Comparison of ENCODE assay signal across 8 cellular contexts in the genomic region with DNA sequence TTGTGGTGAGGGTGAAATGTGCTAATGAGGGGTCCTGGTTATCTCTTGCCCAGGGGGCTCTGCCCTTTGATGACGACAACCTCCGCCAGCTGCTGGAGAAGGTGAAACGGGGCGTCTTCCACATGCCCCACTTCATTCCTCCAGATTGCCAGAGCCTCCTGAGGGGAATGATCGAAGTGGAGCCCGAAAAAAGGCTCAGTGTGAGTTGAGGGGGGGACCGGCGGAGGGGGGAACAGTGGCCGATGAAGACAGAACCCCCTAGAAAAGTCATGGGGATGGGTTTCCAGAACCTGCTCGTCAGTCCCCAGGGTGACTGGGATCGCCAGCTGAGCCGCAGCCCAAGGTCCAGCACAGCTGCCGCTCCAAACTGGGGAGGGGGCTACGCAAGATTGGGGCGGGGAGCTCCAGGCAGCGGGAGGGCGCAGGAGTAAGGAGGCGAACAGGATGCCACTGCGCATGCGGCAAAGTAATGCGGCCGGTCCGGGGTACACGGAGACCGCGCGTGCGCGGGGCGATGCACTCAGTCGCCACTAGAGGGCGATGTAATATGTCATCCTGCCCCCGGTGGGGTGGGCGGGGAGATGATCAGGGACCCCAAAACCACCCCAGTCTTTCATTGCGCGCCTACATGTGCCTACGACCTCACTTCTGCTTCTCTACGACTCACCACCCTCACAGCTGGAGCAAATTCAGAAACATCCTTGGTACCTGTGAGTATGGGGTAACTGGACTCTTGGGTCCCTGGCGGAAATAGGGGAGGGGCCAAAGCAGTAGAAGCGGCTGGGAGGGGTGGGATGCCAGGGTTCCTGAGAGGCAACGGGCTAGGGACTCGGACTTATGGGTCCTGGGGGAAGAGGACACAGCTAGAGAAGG. TPM values are rescaled to one million over a fixed set of nuclear protein-coding genes. Genes with fewer than 3 reads are reported as not detected.
DNase-seq lines count a peak whose midpoint lies in the region; ATAC-seq and TF ChIP-seq lines count a peak whose summit lies in the region.

No MANE protein-coding gene starts in this region.

- H3K4me3 ChIP-seq in mesendoderm (ENCODE audit: low read length): no peak overlapping the region

- peaks cover 2% of the 10 kb centered on the region for H3K4me1 ChIP-seq in mesendoderm (ENCODE audit: control insufficient read depth, low read depth, low read length)

- peak overlapping the region; percentile 75 for H3K4me3 Mint-ChIP-seq in activated CD8-positive, alpha-beta T cell treated with anti-CD3 and anti-CD28 coated beads for 36 hours

- intact Hi-C loops in activated CD8-positive, alpha-beta T cell treated with anti-CD3 and anti-CD28 coated beads for 36 hours (cut with micrococcal nuclease): loop anchor here (5.0 kb wide), 1 partner anchor 81 kb away; the partner anchor contains the start of gene TMEM238

- H2BK5ac ChIP-seq in mesendoderm (ENCODE audit: low read length): no peak overlapping the region

- no peaks in the 10 kb centered on the region for H3K79me2 ChIP-seq in mesendoderm (ENCODE audit: control insufficient read depth, insufficient read depth, low read length)

- no peak overlapping the region for H4K8ac ChIP-seq in mesendoderm (ENCODE audit: low read depth, low read length)

- CTCF ChIA-PET in activated CD8-positive, alpha-beta T cell treated with anti-CD3 and anti-CD28 coated beads for 36 hours (lab: Charles Lee): interaction anchor here (0.6 to 3.6 kb wide), 34 partner anchors 8 to 853 kb away, joined by 3 to 46 read pairs (median 4); partner anchors contain the start of genes HSPBP1, KMT5C, LENG8 and PPP6R1

- no peak overlapping the region for H3K23ac ChIP-seq in mesendoderm (ENCODE audit: low read length)

- no peak overlapping the region for H3K18ac ChIP-seq in mesendoderm (ENCODE audit: low read length)

- H3K27me3 Mint-ChIP-seq in activated CD8-positive, alpha-beta T cell treated with anti-CD3 and anti-CD28 coated beads for 36 hours: no peaks in the 10 kb centered on the region

- H3K27me3 ChIP-seq in mesendoderm (ENCODE audit: insufficient read depth, low read length, poor library complexity): no peaks in the 10 kb centered on the region

- peaks cover 8% of the 10 kb centered on the region for H3K36me3 ChIP-seq in mesendoderm (ENCODE audit: control insufficient read depth, insufficient read depth, low read length)

- H3K4ac ChIP-seq in mesendoderm (ENCODE audit: low read depth, low read length): no peak overlapping the region

- no peaks in the 10 kb centered on the region for H3K79me1 ChIP-seq in mesendoderm (ENCODE audit: low read length)

- H2BK120ac ChIP-seq in mesendoderm (ENCODE audit: low read depth, low read length): no peak overlapping the region

- H3K9me3 Mint-ChIP-seq in activated CD8-positive, alpha-beta T cell treated with anti-CD3 and anti-CD28 coated beads for 36 hours: no peaks in the 10 kb centered on the region

- WGBS in mesendoderm (ENCODE audit: extremely low coverage, insufficient coverage, low lambda C conversion rate): no CpG with 5 or more reads among the region's 42 CpGs

- peak overlapping the region; percentile 68 for H3K9ac ChIP-seq in mesendoderm (ENCODE audit: low read length)

- TF ChIP-seq CTCF in activated CD8-positive, alpha-beta T cell treated with anti-CD3 and anti-CD28 coated beads for 36 hours (IDR thresholded peaks at IDR 0.05): peak; percentile 98

- peak overlapping the region; percentile 86 for H3K56ac ChIP-seq in mesendoderm (ENCODE audit: low read length)

- H2AK5ac ChIP-seq in mesendoderm (ENCODE audit: low read length): no peak overlapping the region

- POLR2A ChIA-PET in activated CD8-positive, alpha-beta T cell treated with anti-CD3 and anti-CD28 coated beads for 36 hours (lab: Charles Lee): interaction anchor here (0.7 to 3.1 kb wide), 12 partner anchors 10 to 178 kb away, joined by 3 to 18 read pairs (median 4); partner anchors contain the start of genes KMT5C and TMEM238

- peaks cover 2% of the 10 kb centered on the region for H3K36me3 Mint-ChIP-seq in activated CD8-positive, alpha-beta T cell treated with anti-CD3 and anti-CD28 coated beads for 36 hours (ENCODE audit: low read depth)

- no peak overlapping the region for H2BK15ac ChIP-seq in mesendoderm (replicated peaks; ENCODE audit: low read depth)

- peak; percentile 73 for ATAC-seq in HG03280 (IDR thresholded peaks at IDR 0.05; ENCODE audit: unreplicated experiment)
- ATAC-seq in activated CD8-positive, alpha-beta T cell treated with anti-CD3 and anti-CD28 coated beads for 36 hours: peak; percentile 91

- peak overlapping the region; percentile 23 for H3K4me2 ChIP-seq in mesendoderm (ENCODE audit: low read length)

- peak overlapping the region; percentile 89 for H3K27ac Mint-ChIP-seq in activated CD8-positive, alpha-beta T cell treated with anti-CD3 and anti-CD28 coated beads for 36 hours

- no peak overlapping the region for H4K5ac ChIP-seq in mesendoderm (ENCODE audit: low read length)

- H3K27ac ChIP-seq in mesendoderm (ENCODE audit: low read depth, low read length): no peak overlapping the region

- DNase-seq in NCI-H146 (lab: John Stamatoyannopoulos, UW) (peak; percentile 47), NCI-H146 treated with DMSO at 0.1 percent for 48 hours (lab: John Stamatoyannopoulos, UW; ENCODE audit: unreplicated experiment) (no peak), NCI-H774 (lab: John Stamatoyannopoulos, UW) (peak; percentile 58), ecto neural progenitor cell (ENCODE audit: low spot score) (peak; percentile 95), mesendoderm (peak; percentile 77)
- peak; percentile 97 for DNase-seq in activated CD8-positive, alpha-beta T cell treated with anti-CD3 and anti-CD28 coated beads for 36 hours
- peak; percentile 99 for DNase-seq in stimulated activated CD8-positive, alpha-beta memory T cell treated with anti-CD3 and anti-CD28 coated beads, Interleukin-15, amount 100 ng/mL, for 24 hours (ENCODE audit: low read depth)

- H3K4me1 Mint-ChIP-seq in activated CD8-positive, alpha-beta T cell treated with anti-CD3 and anti-CD28 coated beads for 36 hours (ENCODE audit: low read depth): peaks cover 8% of the 10 kb centered on the region

RNA-seq across cellular contexts. Expression of gene BRSK1, which starts 17.9 kb away (rescaled TPM):
- 1 to 10 TPM; 5.1 to 5.8 TPM for total RNA-seq in activated CD8-positive, alpha-beta T cell treated with anti-CD3 and anti-CD28 coated beads for 36 hours
- polyA plus RNA-seq in mesendoderm (2013, experiment 1 of 2): 11.0 TPM
- polyA plus RNA-seq in mesendoderm (2013, experiment 2 of 2): 10.9 TPM

RNA-seq across cellular contexts. Expression of gene HSPBP1, which starts 21.8 kb away (rescaled TPM):
- 10 to 100 TPM; 46.4 to 47.1 TPM for total RNA-seq in activated CD8-positive, alpha-beta T cell treated with anti-CD3 and anti-CD28 coated beads for 36 hours
- polyA plus RNA-seq in mesendoderm (2013, experiment 1 of 2): 45.8 TPM
- 45.6 TPM for polyA plus RNA-seq in mesendoderm (2013, experiment 2 of 2)

RNA-seq across cellular contexts. Expression of gene TMEM150B, which starts 23.4 kb away (rescaled TPM):
- not detected for total RNA-seq in activated CD8-positive, alpha-beta T cell treated with anti-CD3 and anti-CD28 coated beads for 36 hours
- polyA plus RNA-seq in mesendoderm (2013, experiment 1 of 2): not detected
- 0.08 TPM for polyA plus RNA-seq in mesendoderm (2013, experiment 2 of 2)

RNA-seq across cellular contexts. Expression of gene KMT5C, which starts 38.0 kb away (rescaled TPM):
- total RNA-seq in activated CD8-positive, alpha-beta T cell treated with anti-CD3 and anti-CD28 coated beads for 36 hours: 10 to 100 TPM; 32.6 to 33.1 TPM
- 9.3 TPM for polyA plus RNA-seq in mesendoderm (2013, experiment 1 of 2)
- polyA plus RNA-seq in mesendoderm (2013, experiment 2 of 2): 8.7 TPM

RNA-seq across cellular contexts. Expression of gene PPP6R1, which starts 42.9 kb away (rescaled TPM):
- total RNA-seq in activated CD8-positive, alpha-beta T cell treated with anti-CD3 and anti-CD28 coated beads for 36 hours: 100 to 1,000 TPM; 197 to 207 TPM
- polyA plus RNA-seq in mesendoderm (2013, experiment 1 of 2): 33.8 TPM
- 34.7 TPM for polyA plus RNA-seq in mesendoderm (2013, experiment 2 of 2)
